Comparison of ENCODE assay signal across 10 cellular contexts in the genomic region with DNA sequence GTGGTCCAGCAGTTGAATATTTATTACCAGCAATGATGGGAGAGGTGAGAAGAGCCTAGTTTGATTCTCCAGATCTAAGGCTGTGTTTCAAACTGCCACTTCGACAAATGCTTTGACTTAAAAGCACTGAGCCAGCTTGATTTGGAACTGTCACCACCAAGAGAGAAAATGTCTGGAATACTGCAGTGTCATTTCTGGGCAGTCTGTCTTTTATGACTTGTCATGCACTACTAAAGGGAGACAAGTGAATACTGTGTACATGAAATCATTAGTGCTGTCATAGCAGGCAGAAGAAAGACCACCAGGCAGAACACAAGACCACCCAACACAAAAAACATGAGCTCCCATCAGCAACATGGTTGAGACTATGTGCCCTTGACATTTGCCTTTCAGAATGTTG.
"Had no signal": no experiment of that assay in that cellular context is flagged by ENCODE, and none has a peak within 500 bp of the region (broad histone marks: within the 10 kb centered on the region; RNA-seq: fewer than 3 reads in every experiment).

No MANE protein-coding gene starts in this region.

- H2AFZ ChIP-seq: GM23248, GM23338 had no signal

- H3K9me3 ChIP-seq: HAP-1 had no signal

- H3K36me3 ChIP-seq: HAP-1 had no signal

- H3K4me2 ChIP-seq: GM23338 had no signal

- H3K4me3 ChIP-seq: GM23248, GM23338, HAP-1 had no signal

- FAIRE-seq: H54 had no signal

- DNase-seq: GM23248, GOT3, H7, H9, HCEC 1CT, HFFc6 had no signal

- H3K9ac ChIP-seq: GM23248 had no signal

- ATAC-seq: GM23338, HCT116 had no signal

- H3K27ac ChIP-seq: GM23248 had no signal
